ENCODE assay signal across 1 cellular context in genomic region chr22:31096637-31097274, GRCh38.
TF ChIP-seq lines count a peak whose summit lies in the region.

No MANE protein-coding gene starts in this region.

TF ChIP-seq in IMR-90, 13 proteins besides CTCF, POLR2A, EP300 and RAD21:
- no peak for TF ChIP-seq CEBPB (IDR thresholded peaks at IDR 0.05; ENCODE audit: low read depth, low read length)
- TF ChIP-seq SMC3 (IDR thresholded peaks at IDR 0.05; ENCODE audit: low read depth, low read length), result no peak
- TF ChIP-seq FOS (IDR thresholded peaks at IDR 0.05; ENCODE audit: low read depth, low read length), result no peak
- no peak for TF ChIP-seq RCOR1 (IDR thresholded peaks at IDR 0.05; ENCODE audit: insufficient replicate concordance, low read length)
- no peak for TF ChIP-seq ELK1 (IDR thresholded peaks at IDR 0.05; ENCODE audit: borderline replicate concordance, low read depth, low read length)
- TF ChIP-seq NFE2L2 (IDR thresholded peaks at IDR 0.05; ENCODE audit: low read depth, low read length), result no peak
- TF ChIP-seq CHD1 (IDR thresholded peaks at IDR 0.05; ENCODE audit: low read depth, low read length), result no peak
- TF ChIP-seq MAFK (IDR thresholded peaks at IDR 0.05; ENCODE audit: low read depth, low read length), result no peak
- no peak for TF ChIP-seq MAZ (IDR thresholded peaks at IDR 0.05; ENCODE audit: borderline replicate concordance, low read depth, low read length)
- TF ChIP-seq MXI1 (IDR thresholded peaks at IDR 0.05; ENCODE audit: borderline replicate concordance, low read depth, low read length), result no peak
